Comparison of ENCODE assay signal across 16 cellular contexts in the genomic region with DNA sequence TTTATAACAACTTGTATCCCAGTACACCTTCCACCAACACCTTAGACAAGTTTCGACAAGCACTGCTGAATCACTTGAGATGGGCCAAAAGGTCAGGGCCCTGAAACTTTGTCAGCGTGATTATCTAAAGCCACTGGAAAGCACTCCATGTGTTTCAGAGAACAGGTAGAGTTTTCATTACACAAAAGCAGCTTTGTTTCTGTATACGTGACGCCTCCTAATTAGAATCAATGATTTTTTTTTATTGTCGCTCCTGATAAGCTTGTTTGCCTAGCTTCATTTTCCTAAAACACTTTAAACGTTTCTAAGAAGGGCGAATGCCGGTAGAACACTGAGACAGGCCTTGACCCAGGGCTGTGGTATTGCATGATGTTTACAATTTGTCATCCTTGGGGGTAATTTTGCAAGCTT.
DNase-seq lines count a peak whose midpoint lies in the region; ATAC-seq, FAIRE-seq and TF ChIP-seq lines count a peak whose summit lies in the region.
"Had no signal": no experiment of that assay in that cellular context is flagged by ENCODE, and none has a peak within 500 bp of the region (broad histone marks: within the 10 kb centered on the region; RNA-seq: fewer than 3 reads in every experiment).

No MANE protein-coding gene starts in this region.

- H3K4me1 Mint-ChIP-seq in GM23338: no peaks in the 10 kb centered on the region
- H3K4me1 Mint-ChIP-seq: activated naive CD8-positive, alpha-beta T cell treated with anti-CD3 and anti-CD28 coated beads, Interleukin-2, amount 10 ng/mL, durations not matched to agents 7 days and 5 days had no signal

- H2BK5ac ChIP-seq in neuronal stem cell (ENCODE audit: low read length): no peak overlapping the region

- H3K4me1 ChIP-seq in left ventricle myocardium inferior: peaks cover 22% of the 10 kb centered on the region
- H3K4me1 ChIP-seq in neuronal stem cell (ENCODE audit: control insufficient read depth in 2 of 2, insufficient read depth in 1 of 2, low read depth in 1 of 2, low read length in 2 of 2): peaks cover 6 to 7% of the 10 kb centered on the region in 2 donors
- no peaks in the 10 kb centered on the region for H3K4me1 ChIP-seq in GM23338 (ENCODE audit: insufficient read depth)

- no peak for TF ChIP-seq CTCF in RWPE1 (conservative IDR thresholded peaks at IDR 0.05; ENCODE audit: low read depth)
- no peak for TF ChIP-seq CTCF in left ventricle myocardium inferior (IDR thresholded peaks at IDR 0.05; ENCODE audit: borderline replicate concordance)
- TF ChIP-seq CTCF in GM23338 (conservative IDR thresholded peaks at IDR 0.05; ENCODE audit: low read depth in 2 of 2): no peak

- H3K4me3 ChIP-seq in left ventricle myocardium inferior: no peak overlapping the region
- no peak overlapping the region for H3K4me3 ChIP-seq in neuronal stem cell (ENCODE audit: low read length in 2 of 2)
- no peak overlapping the region for H3K4me3 ChIP-seq in GM23338

- no peak overlapping the region for H3K23ac ChIP-seq in neuronal stem cell (ENCODE audit: low read depth, low read length, poor library complexity)

- no peak overlapping the region for H3K14ac ChIP-seq in neuronal stem cell (ENCODE audit: low read length)

- no peaks in the 10 kb centered on the region for H3K36me3 ChIP-seq in left ventricle myocardium inferior
- no peaks in the 10 kb centered on the region for H3K36me3 ChIP-seq in neuronal stem cell (replicated peaks in 1 of 2; ENCODE audit: control insufficient read depth in 2 of 2, insufficient read depth in 2 of 2, low read length in 2 of 2)
- H3K36me3 ChIP-seq in GM23338 (ENCODE audit: insufficient read depth): no peaks in the 10 kb centered on the region
- H3K36me3 ChIP-seq: WERI-Rb-1 had no signal

- H3K9me3 ChIP-seq in left ventricle myocardium inferior (replicated peaks): no peaks in the 10 kb centered on the region
- peaks cover 0 to 4% of the 10 kb centered on the region in 2 donors for H3K9me3 ChIP-seq in neuronal stem cell (replicated peaks in 1 of 2; ENCODE audit: control insufficient read depth in 2 of 2, insufficient read depth in 1 of 2, low read depth in 1 of 2, low read length in 2 of 2)

- H3K9ac ChIP-seq in neuronal stem cell (ENCODE audit: low read depth, low read length, poor library complexity): no peak overlapping the region

- no peak overlapping the region for H2BK12ac ChIP-seq in neuronal stem cell (ENCODE audit: low read length)

- no peak overlapping the region for H4K8ac ChIP-seq in neuronal stem cell (ENCODE audit: low read depth, low read length)

- H3K79me1 ChIP-seq in neuronal stem cell (ENCODE audit: low read depth, low read length): no peaks in the 10 kb centered on the region

- no peak for TF ChIP-seq POLR2A in GM12891 (IDR thresholded peaks at IDR 0.05; ENCODE audit: low read depth, low read length)

- no peaks in the 10 kb centered on the region for H4K20me1 ChIP-seq in GM23338 (replicated peaks; ENCODE audit: insufficient read depth)

- H3K18ac ChIP-seq in neuronal stem cell (ENCODE audit: low read length): no peak overlapping the region

- H2AFZ ChIP-seq in neuronal stem cell (ENCODE audit: low read length): no peak overlapping the region
- no peak overlapping the region for H2AFZ ChIP-seq in GM23338

- DNase-seq in HPDE6-E6E7 (ENCODE audit: extremely low spot score) (peak; percentile 71), RWPE1 (ENCODE audit: low spot score) (peak; percentile 50), left ventricle myocardium inferior (no peak), neuronal stem cell (ENCODE audit: low spot score) (no peak), GM12891 (ENCODE audit: insufficient read length, low spot score) (no peak), GM23338 (ENCODE audit: low spot score) (no peak), cerebellar cortex (ENCODE audit: low spot score) (no peak)
- DNase-seq: activated naive CD8-positive, alpha-beta T cell treated with anti-CD3 and anti-CD28 coated beads, Interleukin-2, amount 10 ng/mL, durations not matched to agents 7 days and 5 days; GOT3; NCI-H187 treated with DMSO at 0.1 percent for 48 hours; stimulated activated CD4-positive, alpha-beta T cell treated with anti-CD3 and anti-CD28 coated beads, Interleukin-2, amount 100 ng/mL, for 24 hours; SW 1271; WERI-Rb-1 had no signal

- H3K79me2 ChIP-seq in GM23338 (replicated peaks; ENCODE audit: insufficient read depth): no peaks in the 10 kb centered on the region

- POLR2A ChIA-PET in RWPE1 (lab: Yijun Ruan, JAX; ENCODE audit: low non-redundant PET): no interaction called here

- no peak overlapping the region for H2BK120ac ChIP-seq in neuronal stem cell (ENCODE audit: low read depth, low read length)

- H3K27ac ChIP-seq in RWPE1 (no peak overlapping the region), left ventricle myocardium inferior (replicated peaks) (peak overlapping the region; percentile 68), neuronal stem cell (replicated peaks; ENCODE audit: low read length) (peak overlapping the region; percentile 48), GM23338 (ENCODE audit: low read depth) (no peak overlapping the region)
- H3K27ac ChIP-seq: WERI-Rb-1 had no signal

- intact Hi-C loops in left ventricle myocardium inferior (cut with micrococcal nuclease): no loop called here

- no peak overlapping the region for H3K4ac ChIP-seq in neuronal stem cell (ENCODE audit: low read length)

- no CpG with 5 or more reads among the region's 8 CpGs for WGBS in neuronal stem cell (ENCODE audit: extremely low coverage in 2 of 2, insufficient read length in 2 of 2, insufficient replicate concordance in 1 of 2), 2 donors

- H3K9me3 Mint-ChIP-seq in GM23338: no peaks in the 10 kb centered on the region

- no peaks in the 10 kb centered on the region for H3K36me3 Mint-ChIP-seq in GM23338 (ENCODE audit: low read depth)

- no peak for ATAC-seq in GM23338
- ATAC-seq in HG03280 (IDR thresholded peaks at IDR 0.05; ENCODE audit: unreplicated experiment): no peak

- no peaks in the 10 kb centered on the region for H3K27me3 ChIP-seq in left ventricle myocardium inferior (ENCODE audit: low read depth)
- H3K27me3 ChIP-seq in neuronal stem cell (ENCODE audit: control insufficient read depth in 3 of 3, insufficient read depth in 3 of 3, low read depth in 1 of 3, low read length in 3 of 3): no peaks in the 10 kb centered on the region
- no peaks in the 10 kb centered on the region for H3K27me3 ChIP-seq in GM23338 (ENCODE audit: insufficient read depth)

- no peaks in the 10 kb centered on the region for H3F3A ChIP-seq in GM23338 (replicated peaks; ENCODE audit: low read depth)

- H2BK15ac ChIP-seq in neuronal stem cell (ENCODE audit: low read length): no peak overlapping the region

- H2AK5ac ChIP-seq in neuronal stem cell (ENCODE audit: low read depth, low read length): no peak overlapping the region

- FAIRE-seq in GM12891 (lab: Jason Lieb, UNC): no peak
- FAIRE-seq: frontal cortex, RCC 7860 had no signal

- no peak overlapping the region for H3K4me2 ChIP-seq in neuronal stem cell (ENCODE audit: insufficient read depth, low read length, poor library complexity, severe bottlenecking)
- H3K4me2 ChIP-seq in GM23338: no peak overlapping the region

- H3K4me3 Mint-ChIP-seq in GM23338: no peak overlapping the region
- H3K4me3 Mint-ChIP-seq: activated naive CD8-positive, alpha-beta T cell treated with anti-CD3 and anti-CD28 coated beads, Interleukin-2, amount 10 ng/mL, durations not matched to agents 7 days and 5 days had no signal

- H3K9me2 ChIP-seq in GM23338 (ENCODE audit: insufficient read depth): peaks cover 4% of the 10 kb centered on the region; the same call in 1 of the 2 replicates

- H3K27ac Mint-ChIP-seq in GM23338: no peak overlapping the region
- H3K27ac Mint-ChIP-seq: activated naive CD8-positive, alpha-beta T cell treated with anti-CD3 and anti-CD28 coated beads, Interleukin-2, amount 10 ng/mL, durations not matched to agents 7 days and 5 days had no signal

- CTCF ChIA-PET in RWPE1 (lab: Yijun Ruan, JAX): interaction anchor here (0.6 kb wide), 1 partner anchor 273 kb away, joined by 4 read pairs; no protein-coding TSS in a partner anchor

- H3K27me3 Mint-ChIP-seq in GM23338 (ENCODE audit: insufficient read depth, low read depth, poor library complexity): peaks cover 3% of the 10 kb centered on the region
- H3K27me3 Mint-ChIP-seq: activated naive CD8-positive, alpha-beta T cell treated with anti-CD3 and anti-CD28 coated beads, Interleukin-2, amount 10 ng/mL, durations not matched to agents 7 days and 5 days had no signal

- no peak overlapping the region for H4K91ac ChIP-seq in neuronal stem cell (ENCODE audit: low read depth, low read length, poor library complexity)

TF ChIP-seq in GM12891, 5 proteins besides CTCF, POLR2A, EP300 and RAD21:
- no peak for TF ChIP-seq TAF1 (IDR thresholded peaks at IDR 0.05; ENCODE audit: low read depth, low read length)
- no peak for TF ChIP-seq SPI1 (IDR thresholded peaks at IDR 0.05; ENCODE audit: low read depth, low read length)
- no peak for TF ChIP-seq POLR2AphosphoS5 (IDR thresholded peaks at IDR 0.05; ENCODE audit: low read depth, low read length)
- TF ChIP-seq POU2F2 (IDR thresholded peaks at IDR 0.05; ENCODE audit: low read depth, low read length): no peak
- TF ChIP-seq PAX5 (IDR thresholded peaks at IDR 0.05; ENCODE audit: insufficient read depth, low read length, severe bottlenecking): no peak
TF ChIP-seq in GM12891: peak in this region for 0.

TF ChIP-seq in GM23338, 12 proteins besides CTCF, POLR2A, EP300 and RAD21:
- no peak for TF ChIP-seq JUNB (IDR thresholded peaks at IDR 0.05; ENCODE audit: unreplicated experiment)

Comparison
In these comparisons a context has a peak if more than half of its experiments do, and no peak if none do; other contexts are left out.
1. DNase-seq: peak in HPDE6-E6E7 (single experiment) and RWPE1 (single experiment); none in left ventricle myocardium inferior (single experiment), neuronal stem cell (single experiment), GM12891 (single experiment), GM23338 (single experiment) and cerebellar cortex (single experiment).
2. H3K27ac ChIP-seq: peak in left ventricle myocardium inferior (single experiment) and neuronal stem cell (single experiment); none in RWPE1 (single experiment) and GM23338 (single experiment).